ENCODE assay signal across 10 cellular contexts in the genomic region with DNA sequence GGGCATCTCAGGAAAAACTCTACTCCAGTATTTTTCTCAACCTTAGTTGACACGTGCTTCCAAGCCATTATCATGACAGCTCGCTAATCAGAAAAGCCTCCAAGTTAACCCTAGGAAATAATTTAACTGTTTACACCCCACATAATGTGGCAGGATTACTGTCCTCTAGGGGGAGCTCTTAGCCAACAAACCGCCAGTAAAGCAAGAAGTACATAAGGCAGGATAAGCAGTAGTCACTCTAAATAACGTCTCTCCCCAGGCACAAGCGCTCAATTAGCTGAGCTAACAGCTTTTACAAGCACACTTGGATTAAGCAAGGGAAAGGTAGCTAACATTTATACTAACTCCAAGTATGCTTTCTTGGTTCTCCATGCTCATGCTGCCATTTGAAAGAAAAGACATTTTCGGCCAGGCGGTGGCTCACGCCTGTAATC. TPM values are rescaled to one million over a fixed set of nuclear protein-coding genes. Genes with fewer than 3 reads are reported as not detected.
A peak's percentile ranks its signal among the peaks of the same experiment; 100 is the strongest.
DNase-seq lines count a peak whose midpoint lies in the region; ATAC-seq and TF ChIP-seq lines count a peak whose summit lies in the region.
"Had no signal": no experiment of that assay in that cellular context is flagged by ENCODE, and none has a peak within 500 bp of the region (broad histone marks: within the 10 kb centered on the region; RNA-seq: fewer than 3 reads in every experiment).

No MANE protein-coding gene starts in this region.

- intact Hi-C loops in adrenal gland (cut with DNase I), result no loop called here

- TF ChIP-seq POLR2A in adrenal gland (IDR thresholded peaks at IDR 0.05), result no peak

- peaks cover 0 to 7% of the 10 kb centered on the region in 2 donors for H3K4me1 ChIP-seq in adrenal gland (replicated peaks in 1 of 2)

- H3K27me3 ChIP-seq in adrenal gland, result no peaks in the 10 kb centered on the region

- H3K9me3 Mint-ChIP-seq in neural crest cell, result no peaks in the 10 kb centered on the region

- peaks cover 11% of the 10 kb centered on the region for H3K4me1 Mint-ChIP-seq in neural crest cell

- 42 to 51% (median 46%) methylated on average over 8 of the region's 8 CpGs for WGBS in adrenal gland, 4 donors

- no peak overlapping the region for H3K27ac ChIP-seq in adrenal gland
- H3K27ac ChIP-seq: BLaER1 treated with 17β-estradiol and CSF1 and Interleukin-3, amounts not matched to agents 10 nM and 100 nM had no signal

- peak; percentile 6 to 65 for DNase-seq in NCI-H526 (lab: John Stamatoyannopoulos, UW)
- DNase-seq in NCI-H526 treated with DMSO at 0.1 percent for 48 hours (lab: John Stamatoyannopoulos, UW), result no peak
- DNase-seq in LoVo (ENCODE audit: low spot score), result peak; percentile 58
- no peak for DNase-seq in adrenal gland
- DNase-seq in neural crest cell (ENCODE audit: low read depth, low spot score), result peak; percentile 14
- DNase-seq in NCI-H1105 (lab: John Stamatoyannopoulos, UW), result no peak

- no peak overlapping the region for H3K4me3 Mint-ChIP-seq in neural crest cell

- peaks cover 6% of the 10 kb centered on the region for H3K27me3 Mint-ChIP-seq in neural crest cell (ENCODE audit: low read depth)

- no peak overlapping the region for H3K27ac Mint-ChIP-seq in neural crest cell (ENCODE audit: unreplicated experiment)

- ATAC-seq in HG03025 (IDR thresholded peaks at IDR 0.05; ENCODE audit: low FRiP score, unreplicated experiment) (no peak), GM19452 (IDR thresholded peaks at IDR 0.05; ENCODE audit: unreplicated experiment) (no peak)

- peak; percentile 21 to 50 (median 41) for TF ChIP-seq CTCF in adrenal gland (IDR thresholded peaks at IDR 0.05)
- peak; percentile 76 for TF ChIP-seq CTCF in neural crest cell (conservative IDR thresholded peaks at IDR 0.05)

- no peak overlapping the region for H3K4me3 ChIP-seq in adrenal gland
- H3K4me3 ChIP-seq: BLaER1 treated with 17β-estradiol and CSF1 and Interleukin-3, amounts not matched to agents 10 nM and 100 nM had no signal

- H3K36me3 ChIP-seq in adrenal gland (replicated peaks in 1 of 2), result no peaks in the 10 kb centered on the region
- H3K36me3 ChIP-seq: BLaER1 treated with 17β-estradiol and CSF1 and Interleukin-3, amounts not matched to agents 10 nM and 100 nM had no signal

- H3K36me3 Mint-ChIP-seq in neural crest cell (ENCODE audit: low read depth), result no peaks in the 10 kb centered on the region

- H3K9me3 ChIP-seq in adrenal gland (replicated peaks in 1 of 3), result no peaks in the 10 kb centered on the region
- H3K9me3 ChIP-seq: BLaER1 treated with 17β-estradiol and CSF1 and Interleukin-3, amounts not matched to agents 10 nM and 100 nM had no signal

RNA-seq across cellular contexts. Expression of a gene that starts 22.8 kb away (rescaled TPM):
- total RNA-seq in adrenal gland (not detected), neural crest cell (not detected in 2 replicates)
- polyA plus RNA-seq in adrenal gland, result not detected
- total RNA-seq: M059J had no signal

RNA-seq across cellular contexts. Expression of a gene that starts 52.7 kb away (rescaled TPM):
- total RNA-seq in adrenal gland (1 to 10 TPM in 2 of 8 donors, under 1 TPM in 5, not detected in 1; 0.24 to 1.6 (median 0.68) TPM), neural crest cell (not detected in 2 replicates)
- polyA plus RNA-seq in adrenal gland, result 1 to 10 TPM in 2 of 3 donors, under 1 TPM in 1; 0.16 to 2.9 (median 1.8) TPM
- total RNA-seq: M059J had no signal

Comparison
In these comparisons a context has a peak if more than half of its experiments do, and no peak if none do; other contexts are left out.
1. DNase-seq: peak in NCI-H526 (2 of 2), LoVo (single experiment) and neural crest cell (single experiment); none in NCI-H526 treated with DMSO at 0.1 percent for 48 hours (single experiment), adrenal gland (0 of 7) and NCI-H1105 (single experiment).